11 cellular contexts compared by ENCODE assay signal in the genomic region with DNA sequence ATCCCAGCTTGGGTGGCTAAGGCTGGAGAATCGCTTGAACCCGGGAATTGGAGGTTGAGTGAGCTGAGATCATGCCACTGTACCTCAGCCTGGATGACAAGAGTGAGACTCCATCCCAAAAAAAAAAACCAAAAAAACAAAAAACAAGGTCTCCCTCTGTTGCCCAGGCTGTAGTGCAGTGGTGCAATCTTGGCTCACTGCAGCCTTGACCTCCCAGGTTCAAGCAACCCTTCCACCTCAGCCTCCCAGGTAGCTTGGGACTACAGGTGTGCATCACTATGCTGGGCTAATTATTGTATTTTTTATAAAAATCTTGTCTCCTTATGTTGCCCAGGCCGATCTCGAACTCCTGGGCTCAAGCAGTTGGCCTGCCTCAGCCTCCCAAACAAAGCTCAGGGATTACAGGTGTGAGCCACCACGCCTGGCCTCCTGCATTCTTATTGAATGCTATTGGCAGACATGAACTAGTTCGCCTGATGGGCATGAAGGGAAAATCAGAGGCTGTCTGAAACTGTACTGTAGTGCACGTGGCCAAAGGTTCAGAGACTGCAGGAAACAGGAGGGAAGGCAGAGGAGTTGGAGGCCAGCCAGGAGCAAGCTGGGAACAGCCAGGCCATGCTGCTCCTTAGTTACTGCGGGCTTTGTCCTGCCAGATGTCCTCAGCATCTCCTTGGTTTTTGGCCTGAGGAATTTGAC. TPM values are rescaled to one million over a fixed set of nuclear protein-coding genes. Genes with fewer than 3 reads are reported as not detected.
DNase-seq lines count a peak whose midpoint lies in the region; ATAC-seq and TF ChIP-seq lines count a peak whose summit lies in the region.
"Had no signal": no experiment of that assay in that cellular context is flagged by ENCODE, and none has a peak within 500 bp of the region (broad histone marks: within the 10 kb centered on the region; RNA-seq: fewer than 3 reads in every experiment).

No MANE protein-coding gene starts in this region.

- H3K9me3 ChIP-seq in breast epithelium (no peaks in the 10 kb centered on the region), left ventricle myocardium inferior (replicated peaks) (no peaks in the 10 kb centered on the region), testis (no peaks in the 10 kb centered on the region)
- H3K9me3 ChIP-seq: gastroesophageal sphincter had no signal

- no peaks in the 10 kb centered on the region for H3K36me3 Mint-ChIP-seq in MCF 10A (ENCODE audit: insufficient read depth, unreplicated experiment)
- H3K36me3 Mint-ChIP-seq in activated naive CD8-positive, alpha-beta T cell treated with anti-CD3 and anti-CD28 coated beads, Interleukin-2, amount 50 U/mL, for 24 hours (ENCODE audit: low read depth), result no peaks in the 10 kb centered on the region

- H3K4me3 ChIP-seq in breast epithelium (no peak overlapping the region), left ventricle myocardium inferior (no peak overlapping the region), testis (no peak overlapping the region)
- H3K4me3 ChIP-seq: gastroesophageal sphincter had no signal

- POLR2A ChIA-PET in MCF 10A (lab: Yijun Ruan, JAX), result interaction anchor here (1.0 kb wide), 1 partner anchor 45 kb away, joined by 4 read pairs; no protein-coding TSS in a partner anchor

- CTCF ChIA-PET in MCF 10A (lab: Yijun Ruan, JAX), result interaction anchor here (0.6 to 0.8 kb wide), 2 partner anchors 41 to 451 kb away, joined by 3 read pairs; no protein-coding TSS in a partner anchor

- no peaks in the 10 kb centered on the region for H3K27me3 Mint-ChIP-seq in MCF 10A (ENCODE audit: insufficient read depth, unreplicated experiment)
- no peaks in the 10 kb centered on the region for H3K27me3 Mint-ChIP-seq in activated naive CD8-positive, alpha-beta T cell treated with anti-CD3 and anti-CD28 coated beads, Interleukin-2, amount 50 U/mL, for 24 hours

- DNase-seq in MCF 10A (ENCODE audit: unreplicated experiment) (peak; percentile 9), breast epithelium (ENCODE audit: low spot score in 2 of 2) (no peak), anterior cingulate cortex (lab: John Stamatoyannopoulos, UW) (peak in 32 of 58 donors; percentile 2 to 58 (median 21)), left ventricle myocardium inferior (peak; percentile 23), testis (peak; percentile 73), SHP77 treated with DMSO at 0.1 percent for 48 hours (lab: John Stamatoyannopoulos, UW) (no peak)
- no peak for DNase-seq in activated naive CD8-positive, alpha-beta T cell treated with anti-CD3 and anti-CD28 coated beads, Interleukin-2, amount 50 U/mL, for 24 hours
- DNase-seq: ACHN; activated CD8-positive, alpha-beta memory T cell treated with anti-CD3 and anti-CD28 coated beads, Interleukin-2, amount 50 U/mL, for 48 hours had no signal

- no TSS peak for BruUV-seq in MCF 10A (replicated peaks; lab: Mats Ljungman, UMichigan)

- no peaks in the 10 kb centered on the region for H3K9me3 Mint-ChIP-seq in MCF 10A (ENCODE audit: unreplicated experiment)
- H3K9me3 Mint-ChIP-seq in activated naive CD8-positive, alpha-beta T cell treated with anti-CD3 and anti-CD28 coated beads, Interleukin-2, amount 50 U/mL, for 24 hours, result no peaks in the 10 kb centered on the region

- H3K27ac ChIP-seq in breast epithelium (no peak overlapping the region), left ventricle myocardium inferior (replicated peaks) (no peak overlapping the region), testis (no peak overlapping the region)
- H3K27ac ChIP-seq: gastroesophageal sphincter had no signal

- TF ChIP-seq POLR2A in breast epithelium (IDR thresholded peaks at IDR 0.05) (no peak), testis (IDR thresholded peaks at IDR 0.05) (no peak)

- no peak overlapping the region for H3K4me3 Mint-ChIP-seq in MCF 10A (ENCODE audit: unreplicated experiment)
- H3K4me3 Mint-ChIP-seq in activated naive CD8-positive, alpha-beta T cell treated with anti-CD3 and anti-CD28 coated beads, Interleukin-2, amount 50 U/mL, for 24 hours, result no peak overlapping the region

- TF ChIP-seq CTCF in MCF 10A (IDR thresholded peaks at IDR 0.05; ENCODE audit: unreplicated experiment), result no peak
- TF ChIP-seq CTCF in breast epithelium (IDR thresholded peaks at IDR 0.05), result no peak
- no peak for TF ChIP-seq CTCF in left ventricle myocardium inferior (IDR thresholded peaks at IDR 0.05; ENCODE audit: borderline replicate concordance)
- TF ChIP-seq CTCF in testis (IDR thresholded peaks at IDR 0.05), result no peak

- no peak overlapping the region for H3K27ac Mint-ChIP-seq in MCF 10A (ENCODE audit: low read depth, unreplicated experiment)
- no peak overlapping the region for H3K27ac Mint-ChIP-seq in activated naive CD8-positive, alpha-beta T cell treated with anti-CD3 and anti-CD28 coated beads, Interleukin-2, amount 50 U/mL, for 24 hours

- no peaks in the 10 kb centered on the region for H3K4me1 Mint-ChIP-seq in MCF 10A (ENCODE audit: insufficient read depth, unreplicated experiment)
- no peaks in the 10 kb centered on the region for H3K4me1 Mint-ChIP-seq in activated naive CD8-positive, alpha-beta T cell treated with anti-CD3 and anti-CD28 coated beads, Interleukin-2, amount 50 U/mL, for 24 hours

- intact Hi-C loops in MCF 10A (cut with micrococcal nuclease) (no loop called here), breast epithelium (cut with DNase I; ENCODE audit: low total_unique reads) (no loop called here), left ventricle myocardium inferior (cut with micrococcal nuclease) (no loop called here), testis (cut with DNase I; ENCODE audit: low total_unique reads) (no loop called here)

- H3K36me3 ChIP-seq in breast epithelium, result no peaks in the 10 kb centered on the region
- H3K36me3 ChIP-seq in left ventricle myocardium inferior, result no peaks in the 10 kb centered on the region
- no peaks in the 10 kb centered on the region for H3K36me3 ChIP-seq in testis (ENCODE audit: low read depth, missing control alignments)
- H3K36me3 ChIP-seq: gastroesophageal sphincter had no signal

- ATAC-seq in activated naive CD8-positive, alpha-beta T cell treated with anti-CD3 and anti-CD28 coated beads, Interleukin-2, amount 50 U/mL, for 24 hours, result no peak
- no peak for ATAC-seq in GM21360 (IDR thresholded peaks at IDR 0.05; ENCODE audit: unreplicated experiment)
- ATAC-seq: gastroesophageal sphincter had no signal

- H3K27me3 ChIP-seq in breast epithelium (no peaks in the 10 kb centered on the region), left ventricle myocardium inferior (ENCODE audit: low read depth) (no peaks in the 10 kb centered on the region), testis (no peaks in the 10 kb centered on the region)
- H3K27me3 ChIP-seq: gastroesophageal sphincter had no signal

- no peaks in the 10 kb centered on the region for H3K4me1 ChIP-seq in breast epithelium
- H3K4me1 ChIP-seq in left ventricle myocardium inferior, result no peaks in the 10 kb centered on the region
- H3K4me1 ChIP-seq in testis, result no peaks in the 10 kb centered on the region
- H3K4me1 ChIP-seq: gastroesophageal sphincter had no signal

- 64 to 75% methylated on average over 8 of the region's 8 CpGs for WGBS in testis, 2 donors

RNA-seq across cellular contexts. Expression of gene ASXL2, which starts 16.0 kb away (rescaled TPM):
- total RNA-seq in MCF 10A (2022), result 34.0 and 35.3 TPM in 2 replicates
- 10 to 100 TPM; 16.4 to 18.2 (median 17.4) TPM for total RNA-seq in breast epithelium
- total RNA-seq in left ventricle myocardium inferior, result 19.1 TPM
- total RNA-seq in testis, result 10 to 100 TPM; 40.9 to 51.9 TPM
- 43.3 TPM for polyA plus RNA-seq in testis (ENCODE audit: insufficient read depth, low read depth, low replicate concordance)

Comparison
In these comparisons a context has a peak if more than half of its experiments do, and no peak if none do; other contexts are left out.
1. DNase-seq: peak in MCF 10A (single experiment), anterior cingulate cortex (32 of 58), left ventricle myocardium inferior (single experiment) and testis (single experiment); none in breast epithelium (0 of 2), activated naive CD8-positive, alpha-beta T cell treated with anti-CD3 and anti-CD28 coated beads, Interleukin-2, amount 50 U/mL, for 24 hours (single experiment) and SHP77 treated with DMSO at 0.1 percent for 48 hours (single experiment).